In genomic region chr4:169189372-169189771, GRCh38 we compare ENCODE assay signal across 14 cellular contexts.
DNase-seq lines count a peak whose midpoint lies in the region; ATAC-seq and TF ChIP-seq lines count a peak whose summit lies in the region.
"Had no signal": no experiment of that assay in that cellular context is flagged by ENCODE, and none has a peak within 500 bp of the region (broad histone marks: within the 10 kb centered on the region; RNA-seq: fewer than 3 reads in every experiment).

No MANE protein-coding gene starts in this region.

- H3K4me1 Mint-ChIP-seq in natural killer cell: peaks cover 22 to 27% of the 10 kb centered on the region in 2 donors
- peaks cover 14 to 19% of the 10 kb centered on the region in 2 donors for H3K4me1 Mint-ChIP-seq in natural killer cell treated with Interleukin-12 subunit alpha and Interleukin-12 subunit beta and Interleukin-15 and Interleukin-18, amount 100 ng/mL, for 72 hours (ENCODE audit: low read depth in 2 of 2)

- intact Hi-C loops in natural killer cell (cut with micrococcal nuclease): no loop called here

- no peaks in the 10 kb centered on the region for H3K9me3 Mint-ChIP-seq in natural killer cell
- H3K9me3 Mint-ChIP-seq in natural killer cell treated with Interleukin-12 subunit alpha and Interleukin-12 subunit beta and Interleukin-15 and Interleukin-18, amount 100 ng/mL, for 72 hours: no peaks in the 10 kb centered on the region
- H3K9me3 Mint-ChIP-seq: activated T-cell treated with anti-CD3 and anti-CD28 coated beads, Interleukin-2, amount 50 U/mL, for 72 hours had no signal

- H3K27ac Mint-ChIP-seq in natural killer cell: no peak overlapping the region
- H3K27ac Mint-ChIP-seq in natural killer cell treated with Interleukin-12 subunit alpha and Interleukin-12 subunit beta and Interleukin-15 and Interleukin-18, amount 100 ng/mL, for 72 hours: no peak overlapping the region
- H3K27ac Mint-ChIP-seq: activated T-cell treated with anti-CD3 and anti-CD28 coated beads, Interleukin-2, amount 50 U/mL, for 72 hours had no signal

- no peak for TF ChIP-seq CTCF in natural killer cell (IDR thresholded peaks at IDR 0.05)

- ATAC-seq in natural killer cell (peak in 1 of 3 donors; percentile 53), HG02610 (IDR thresholded peaks at IDR 0.05; ENCODE audit: unreplicated experiment) (peak; percentile 66), HG03439 (IDR thresholded peaks at IDR 0.05; ENCODE audit: unreplicated experiment) (peak; percentile 72)
- ATAC-seq in natural killer cell treated with Interleukin-12 subunit alpha and Interleukin-12 subunit beta and Interleukin-15 and Interleukin-18, amount 100 ng/mL, for 72 hours: no peak
- ATAC-seq: activated T-cell treated with anti-CD3 and anti-CD28 coated beads, Interleukin-2, amount 50 U/mL, for 72 hours; esophagus mucosa; Panc1 had no signal

- H3K36me3 Mint-ChIP-seq in natural killer cell: no peaks in the 10 kb centered on the region
- no peaks in the 10 kb centered on the region for H3K36me3 Mint-ChIP-seq in natural killer cell treated with Interleukin-12 subunit alpha and Interleukin-12 subunit beta and Interleukin-15 and Interleukin-18, amount 100 ng/mL, for 72 hours

- DNase-seq in natural killer cell (no peak), T-helper 9 cell (no peak), NCI-H1417 treated with DMSO at 0.1 percent for 48 hours (lab: John Stamatoyannopoulos, UW) (no peak)
- no peak for DNase-seq in natural killer cell treated with Interleukin-12 subunit alpha and Interleukin-12 subunit beta and Interleukin-15 and Interleukin-18, amount 100 ng/mL, for 72 hours (ENCODE audit: low spot score)
- no peak for DNase-seq in activated effector memory CD4-positive, alpha-beta T cell treated with anti-CD3 and anti-CD28 coated beads, Interleukin-2, amount 50 U/mL, for 16 hours
- DNase-seq in activated CD4-positive, CD25-positive, alpha-beta regulatory T cell treated with anti-CD3 and anti-CD28 coated beads, Interleukin-2, amount 50 U/mL, for 72 hours: no peak
- DNase-seq: activated T-cell treated with anti-CD3 and anti-CD28 coated beads, Interleukin-2, amount 50 U/mL, for 72 hours; DMS 273 treated with DMSO at 0.1 percent for 48 hours; NCI-H2171 had no signal

- peak overlapping the region; percentile 59 for H3K4me3 Mint-ChIP-seq in natural killer cell
- H3K4me3 Mint-ChIP-seq in natural killer cell treated with Interleukin-12 subunit alpha and Interleukin-12 subunit beta and Interleukin-15 and Interleukin-18, amount 100 ng/mL, for 72 hours: no peak overlapping the region
- H3K4me3 Mint-ChIP-seq: activated T-cell treated with anti-CD3 and anti-CD28 coated beads, Interleukin-2, amount 50 U/mL, for 72 hours; neural crest cell had no signal

- H3K27me3 Mint-ChIP-seq in natural killer cell (ENCODE audit: low read depth in 2 of 2): peaks cover 11 to 33% of the 10 kb centered on the region in 2 donors
- peaks cover 14 to 35% of the 10 kb centered on the region in 2 donors for H3K27me3 Mint-ChIP-seq in natural killer cell treated with Interleukin-12 subunit alpha and Interleukin-12 subunit beta and Interleukin-15 and Interleukin-18, amount 100 ng/mL, for 72 hours

Comparison
In these comparisons a context has a peak if more than half of its experiments do, and no peak if none do; other contexts are left out.
1. ATAC-seq: peak in HG02610 (single experiment) and HG03439 (single experiment); none in natural killer cell treated with Interleukin-12 subunit alpha and Interleukin-12 subunit beta and Interleukin-15 and Interleukin-18, amount 100 ng/mL, for 72 hours (0 of 2).